8 cellular contexts compared by ENCODE assay signal in genomic region chr7:150778738-150779301, GRCh38. TPM values are rescaled to one million over a fixed set of nuclear protein-coding genes. Genes with fewer than 3 reads are reported as not detected.
A peak's percentile ranks its signal among the peaks of the same experiment; 100 is the strongest.
DNase-seq lines count a peak whose midpoint lies in the region; ATAC-seq and TF ChIP-seq lines count a peak whose summit lies in the region.

No MANE protein-coding gene starts in this region.

- H3K9me3 Mint-ChIP-seq in activated naive CD4-positive, alpha-beta T cell treated with anti-CD3 and anti-CD28 coated beads, Interleukin-2, amount 50 U/mL, for 72 hours = peaks cover 2 to 3% of the 10 kb centered on the region in 2 donors

- H3K9me2 ChIP-seq in SK-N-SH = no peaks in the 10 kb centered on the region

- intact Hi-C loops in Right ventricle myocardium superior (cut with DNase I) (loop anchor here (5.0 kb wide), 3 partner anchors 83 to 208 kb away; no protein-coding TSS in a partner anchor), prostate gland (cut with DNase I) (loop anchor here (2.0 kb wide), 1 partner anchor 208 kb away; no protein-coding TSS in a partner anchor), aorta (cut with DNase I) (no loop called here)

- POLR2A ChIA-PET in SK-N-SH (lab: Yijun Ruan, JAX) = interaction anchor here (1.1 kb wide), 1 partner anchor 9 kb away, joined by 3 read pairs; no protein-coding TSS in a partner anchor

- no peak overlapping the region for H2AFZ ChIP-seq in SK-N-SH (ENCODE audit: low read depth)

- CTCF ChIA-PET in SK-N-SH (lab: Yijun Ruan, JAX) = interaction anchor here (0.6 to 12.3 kb wide), 69 partner anchors 10 to 913 kb away, joined by 3 to 136 read pairs (median 5); partner anchors contain the start of genes ABCB8, AOC1, NOS3 and TMEM176A

- ATAC-seq in activated naive CD4-positive, alpha-beta T cell treated with anti-CD3 and anti-CD28 coated beads, Interleukin-2, amount 50 U/mL, for 72 hours = peak; percentile 61 to 70
- ATAC-seq in Right ventricle myocardium superior (ENCODE audit: poor library complexity) = peak; percentile 93
- ATAC-seq in aorta (ENCODE audit: low FRiP score) = peak; percentile 90
- ATAC-seq in GM18498 (IDR thresholded peaks at IDR 0.05; ENCODE audit: unreplicated experiment) = no peak

- peaks cover 2 to 4% of the 10 kb centered on the region in 2 donors for H3K36me3 Mint-ChIP-seq in activated naive CD4-positive, alpha-beta T cell treated with anti-CD3 and anti-CD28 coated beads, Interleukin-2, amount 50 U/mL, for 72 hours

- 6% methylated on average over 12 of the region's 12 CpGs for WGBS in SK-N-SH (ENCODE audit: low lambda C conversion rate)
- WGBS in prostate gland = 7% methylated on average over 12 of the region's 12 CpGs
- 2 to 3% methylated on average over 12 of the region's 12 CpGs for WGBS in aorta, 2 donors

- DNase-seq in GM12865 (ENCODE audit: low read depth) (peak; percentile 73), NAMALWA (ENCODE audit: low spot score) (peak; percentile 81), SK-N-SH (peak; percentile 78), Right ventricle myocardium superior (peak; percentile 91), prostate gland (ENCODE audit: low spot score) (peak; percentile 67), aorta (peak; percentile 85 to 93)
- peak in 1 of 2 donors; percentile 81 for DNase-seq in activated naive CD4-positive, alpha-beta T cell treated with anti-CD3 and anti-CD28 coated beads, Interleukin-2, amount 50 U/mL, for 72 hours (ENCODE audit: low spot score in 2 of 2)

- peak; percentile 100 for TF ChIP-seq RAD21 in SK-N-SH (IDR thresholded peaks at IDR 0.05; ENCODE audit: low read length)

- peaks cover 0 to 6% of the 10 kb centered on the region in 2 experiments; a peak in 2 of 4 replicates for H3K4me1 ChIP-seq in SK-N-SH (ENCODE audit: control insufficient read depth in 1 of 2, insufficient read depth in 2 of 2, low read depth in 1 of 2, low read length in 1 of 2)
- H3K4me1 ChIP-seq in prostate gland (replicated peaks) = no peaks in the 10 kb centered on the region
- no peaks in the 10 kb centered on the region for H3K4me1 ChIP-seq in aorta (ENCODE audit: control insufficient read depth in 1 of 2, insufficient read depth in 2 of 2, low read length in 2 of 2)

- H3K36me3 ChIP-seq in SK-N-SH (replicated peaks in 1 of 2; ENCODE audit: control insufficient read depth in 1 of 2, insufficient read depth in 2 of 2, low read length in 1 of 2) = no peaks in the 10 kb centered on the region
- H3K36me3 ChIP-seq in prostate gland = no peaks in the 10 kb centered on the region
- no peaks in the 10 kb centered on the region for H3K36me3 ChIP-seq in aorta (ENCODE audit: control insufficient read depth in 1 of 2, insufficient read depth in 2 of 2, low read length in 1 of 2)

- H3K9me3 ChIP-seq in SK-N-SH (no peaks in the 10 kb centered on the region), prostate gland (no peaks in the 10 kb centered on the region), aorta (ENCODE audit: control insufficient read depth, low read length) (no peaks in the 10 kb centered on the region)

- no peak for TF ChIP-seq EP300 in SK-N-SH (IDR thresholded peaks at IDR 0.05; ENCODE audit: borderline replicate concordance in 1 of 2, low read depth in 1 of 2, low read length in 1 of 2)

- H3K79me2 ChIP-seq in SK-N-SH (ENCODE audit: insufficient read depth) = no peaks in the 10 kb centered on the region

- no peaks in the 10 kb centered on the region for H4K20me1 ChIP-seq in SK-N-SH (ENCODE audit: insufficient read depth)

- H3K4me3 ChIP-seq in GM12865 (ENCODE audit: low read depth, low read length) (no peak overlapping the region), SK-N-SH (ENCODE audit: low read depth in 2 of 2, low read length in 1 of 2) (no peak overlapping the region; a peak in 1 of 4 replicates), prostate gland (no peak overlapping the region), aorta (ENCODE audit: low read length in 2 of 2) (no peak overlapping the region)

- no peak for TF ChIP-seq POLR2A in prostate gland (IDR thresholded peaks at IDR 0.05)

- H3K27ac ChIP-seq in SK-N-SH (ENCODE audit: low read depth in 2 of 2, low read length in 1 of 2) (0 out of 4 replicates have a peak overlapping the region, but pooled peaks of 1 of the 2 experiments have one; percentile 7), prostate gland (no peak overlapping the region), aorta (ENCODE audit: low read depth in 1 of 2, low read length in 2 of 2) (no peak overlapping the region)

- H3K27me3 ChIP-seq in SK-N-SH (ENCODE audit: insufficient read depth) = no peaks in the 10 kb centered on the region; the same call in 1 of the 2 replicates
- H3K27me3 ChIP-seq in prostate gland (replicated peaks; ENCODE audit: insufficient read depth) = no peaks in the 10 kb centered on the region
- no peaks in the 10 kb centered on the region for H3K27me3 ChIP-seq in aorta (ENCODE audit: control insufficient read depth in 1 of 2, insufficient read depth in 2 of 2, low read length in 1 of 2)

- no peak overlapping the region for H3K9ac ChIP-seq in SK-N-SH

- no peak overlapping the region for H3K27ac Mint-ChIP-seq in activated naive CD4-positive, alpha-beta T cell treated with anti-CD3 and anti-CD28 coated beads, Interleukin-2, amount 50 U/mL, for 72 hours

- TF ChIP-seq CTCF in GM12865 (IDR thresholded peaks at IDR 0.05; ENCODE audit: insufficient read depth, low read depth, low read length, missing control alignments) (peak; percentile 90), SK-N-SH (IDR thresholded peaks at IDR 0.05) (peak; percentile 99), prostate gland (IDR thresholded peaks at IDR 0.05) (peak; percentile 52 to 85 (median 78))

- H3F3A ChIP-seq in SK-N-SH (replicated peaks; ENCODE audit: insufficient read depth) = no peaks in the 10 kb centered on the region

- no peak overlapping the region for H3K4me2 ChIP-seq in SK-N-SH

TF ChIP-seq in SK-N-SH, 30 proteins besides CTCF, POLR2A, EP300 and RAD21 (continues in another document):
- no peak for TF ChIP-seq NRF1 (IDR thresholded peaks at IDR 0.05; ENCODE audit: low read depth, low read length)
- 0 out of 2 replicates have a peak, but pooled peaks have one; percentile 51 for TF ChIP-seq RFX5 (IDR thresholded peaks at IDR 0.05; ENCODE audit: low read length)
- no peak for TF ChIP-seq FOSL2 (IDR thresholded peaks at IDR 0.05; ENCODE audit: borderline replicate concordance, low read depth)
- TF ChIP-seq PBX3 (IDR thresholded peaks at IDR 0.05) = no peak
- TF ChIP-seq MEF2A (IDR thresholded peaks at IDR 0.05; ENCODE audit: borderline replicate concordance, low read depth) = no peak
- TF ChIP-seq SMC3 (IDR thresholded peaks at IDR 0.05; ENCODE audit: low read depth, low read length) = peak; percentile 94
- TF ChIP-seq RXRA (IDR thresholded peaks at IDR 0.05; ENCODE audit: borderline replicate concordance, low read depth) = no peak
- no peak for TF ChIP-seq IRF3 (IDR thresholded peaks at IDR 0.05; ENCODE audit: low read depth, low read length)
- 0 out of 2 replicates have a peak, but pooled peaks have one; percentile 55 for TF ChIP-seq RCOR1 (IDR thresholded peaks at IDR 0.05; ENCODE audit: low read length)
- TF ChIP-seq CHD2 (IDR thresholded peaks at IDR 0.05; ENCODE audit: low read length, partially characterized antibody) = peak; percentile 75

RNA-seq across cellular contexts. Expression of gene TMEM176B, which starts 21.3 kb away (rescaled TPM):
- polyA plus RNA-seq in SK-N-SH (2012; rRNA removed) (0.15 TPM in 1 of 2 replicates, not detected in the other), aorta (10 to 100 TPM in 1 of 2 donors, 1 to 10 TPM in 1; 6.5 to 26.8 TPM)
- 0.06 and 0.25 TPM in 2 replicates for polyA plus RNA-seq in SK-N-SH (2012; cell fraction: cytosol; rRNA removed)
- 0.14 TPM in 2 replicates for polyA plus RNA-seq in SK-N-SH (2012; cell fraction: nucleus; rRNA removed)
- not detected for total RNA-seq in activated naive CD4-positive, alpha-beta T cell treated with anti-CD3 and anti-CD28 coated beads, Interleukin-2, amount 50 U/mL, for 72 hours
- total RNA-seq in Right ventricle myocardium superior (33.4 TPM), prostate gland (10 to 100 TPM in 1 of 2 donors, 1 to 10 TPM in 1; 4.5 to 14.5 TPM), aorta (10 to 100 TPM; 34.3 to 85.5 TPM)

RNA-seq across cellular contexts. Expression of gene TMEM176A, which starts 21.7 kb away (rescaled TPM):
- not detected in 2 replicates for polyA plus RNA-seq in SK-N-SH (2012; rRNA removed)
- not detected in 2 replicates for polyA plus RNA-seq in SK-N-SH (2012; cell fraction: cytosol; rRNA removed)
- not detected in 2 replicates for polyA plus RNA-seq in SK-N-SH (2012; cell fraction: nucleus; rRNA removed)
- total RNA-seq in activated naive CD4-positive, alpha-beta T cell treated with anti-CD3 and anti-CD28 coated beads, Interleukin-2, amount 50 U/mL, for 72 hours = not detected
- 27.1 TPM for total RNA-seq in Right ventricle myocardium superior
- total RNA-seq in prostate gland = 1 to 10 TPM; 3.8 to 6.9 TPM
- total RNA-seq in aorta = 10 to 100 TPM; 30.7 to 77.7 TPM
- polyA plus RNA-seq in aorta = 10 to 100 TPM in 1 of 2 donors, 1 to 10 TPM in 1; 3.7 to 43.3 TPM

RNA-seq across cellular contexts. Expression of gene GIMAP5, which starts 41.6 kb away (rescaled TPM):
- not detected in 2 replicates for polyA plus RNA-seq in SK-N-SH (2012; rRNA removed)
- polyA plus RNA-seq in SK-N-SH (2012; cell fraction: cytosol; rRNA removed) = not detected in 2 replicates
- not detected in 2 replicates for polyA plus RNA-seq in SK-N-SH (2012; cell fraction: nucleus; rRNA removed)
- total RNA-seq in activated naive CD4-positive, alpha-beta T cell treated with anti-CD3 and anti-CD28 coated beads, Interleukin-2, amount 50 U/mL, for 72 hours = 100 to 1,000 TPM in 1 of 2 donors, 10 to 100 TPM in 1; 73.1 to 115 TPM
- 8.5 TPM for total RNA-seq in Right ventricle myocardium superior
- 10 to 100 TPM; 11.1 to 15.1 TPM for total RNA-seq in prostate gland
- 10 to 100 TPM; 18.8 to 29.4 TPM for total RNA-seq in aorta
- 10 to 100 TPM in 1 of 2 donors, 1 to 10 TPM in 1; 3.1 to 14.5 TPM for polyA plus RNA-seq in aorta

Comparison
In these comparisons a context has a peak if more than half of its experiments do, and no peak if none do; other contexts are left out.
1. RNA of gene TMEM176B, which starts 21.3 kb away (total RNA-seq): 34.3 to 85.5 TPM in aorta, 33.4 TPM in Right ventricle myocardium superior (single experiment) and 4.5 to 14.5 TPM in prostate gland; not detected in activated naive CD4-positive, alpha-beta T cell treated with anti-CD3 and anti-CD28 coated beads, Interleukin-2, amount 50 U/mL, for 72 hours; every median in the first group is over 4 times any median in the second.
2. RNA of gene TMEM176A, which starts 21.7 kb away (total RNA-seq): 30.7 to 77.7 TPM in aorta, 27.1 TPM in Right ventricle myocardium superior (single experiment) and 3.8 to 6.9 TPM in prostate gland; not detected in activated naive CD4-positive, alpha-beta T cell treated with anti-CD3 and anti-CD28 coated beads, Interleukin-2, amount 50 U/mL, for 72 hours; every median in the first group is over 4 times any median in the second.
3. intact Hi-C loops: an anchor here in Right ventricle myocardium superior (5.0 kb wide) and prostate gland (2.0 kb wide); none called in aorta.
4. Peak in every context shown above with its lines, with median percentiles within 50 percentile points of each other: CTCF ChIP-seq.